Comparison of ENCODE assay signal across 9 cellular contexts in genomic region chr7:65269150-65269856, GRCh38.
DNase-seq lines count a peak whose midpoint lies in the region; ATAC-seq, FAIRE-seq and TF ChIP-seq lines count a peak whose summit lies in the region.
"Had no signal": no experiment of that assay in that cellular context is flagged by ENCODE, and none has a peak within 500 bp of the region (broad histone marks: within the 10 kb centered on the region; RNA-seq: fewer than 3 reads in every experiment).

No MANE protein-coding gene starts in this region.

- no peak for TF ChIP-seq RAD21 in liver (IDR thresholded peaks at IDR 0.05)

- H3K9me3 Mint-ChIP-seq in stimulated activated effector memory CD8-positive, alpha-beta T cell treated with anti-CD3 and anti-CD28 coated beads, Interleukin-12 subunit alpha, Interleukin-12 subunit beta, amount 100 ng/mL, for 72 hours = peaks cover 2% of the 10 kb centered on the region

- no peaks in the 10 kb centered on the region for H3K36me3 Mint-ChIP-seq in stimulated activated effector memory CD8-positive, alpha-beta T cell treated with anti-CD3 and anti-CD28 coated beads, Interleukin-12 subunit alpha, Interleukin-12 subunit beta, amount 100 ng/mL, for 72 hours

- peak overlapping the region; percentile 78 for H3K4me3 Mint-ChIP-seq in stimulated activated effector memory CD8-positive, alpha-beta T cell treated with anti-CD3 and anti-CD28 coated beads, Interleukin-12 subunit alpha, Interleukin-12 subunit beta, amount 100 ng/mL, for 72 hours

- peak overlapping the region; percentile 66 for H3K9ac ChIP-seq in ES-I3 (ENCODE audit: low read depth, low read length)
- no peak overlapping the region for H3K9ac ChIP-seq in liver (ENCODE audit: low read depth in 1 of 2, low read length in 2 of 2)

- peak overlapping the region; percentile 37 for H3K4me3 ChIP-seq in bronchial epithelial cell (ENCODE audit: low read depth, low read length)
- H3K4me3 ChIP-seq in liver (ENCODE audit: low read depth in 1 of 3, low read length in 3 of 3) = peak overlapping the region in 2 of 3 donors; percentile 32 to 35

- FAIRE-seq in bronchial epithelial cell (lab: Jason Lieb, UNC) = no peak
- FAIRE-seq: endometrium had no signal

- WGBS in liver = 8% methylated on average over 37 of the region's 37 CpGs

- H3K36me3 ChIP-seq in ES-I3 (ENCODE audit: insufficient read depth, low read length) (no peaks in the 10 kb centered on the region), bronchial epithelial cell (ENCODE audit: control insufficient read depth, insufficient read depth, low read length) (no peaks in the 10 kb centered on the region), liver (ENCODE audit: control insufficient read depth in 4 of 4, insufficient read depth in 3 of 4, low read depth in 1 of 4, low read length in 3 of 4) (no peaks in the 10 kb centered on the region)

- no peak overlapping the region for H3K27ac ChIP-seq in liver (ENCODE audit: low read depth in 1 of 2, low read length in 2 of 2)

- DNase-seq in KBM-7 (peak; percentile 96), bronchial epithelial cell (ENCODE audit: low read depth) (peak; percentile 67)
- DNase-seq in stimulated activated effector memory CD8-positive, alpha-beta T cell treated with anti-CD3 and anti-CD28 coated beads, Interleukin-12 subunit alpha, Interleukin-12 subunit beta, amount 100 ng/mL, for 72 hours (ENCODE audit: low spot score in 2 of 2) = peak; percentile 14 to 76
- DNase-seq in activated CD4-positive, CD25-positive, alpha-beta regulatory T cell (lab: John Stamatoyannopoulos, UW) = no peak

- H3K27me3 ChIP-seq in bronchial epithelial cell (ENCODE audit: control insufficient read depth, insufficient read depth, low read length) (no peaks in the 10 kb centered on the region), liver (ENCODE audit: control insufficient read depth in 4 of 4, insufficient read depth in 4 of 4, low read length in 3 of 4) (peaks cover 0 to 5% (median 2%) of the 10 kb centered on the region in 4 donors)

- H3K27ac Mint-ChIP-seq in stimulated activated effector memory CD8-positive, alpha-beta T cell treated with anti-CD3 and anti-CD28 coated beads, Interleukin-12 subunit alpha, Interleukin-12 subunit beta, amount 100 ng/mL, for 72 hours = no peak overlapping the region

- H3K4me1 Mint-ChIP-seq in stimulated activated effector memory CD8-positive, alpha-beta T cell treated with anti-CD3 and anti-CD28 coated beads, Interleukin-12 subunit alpha, Interleukin-12 subunit beta, amount 100 ng/mL, for 72 hours = peaks cover 6% of the 10 kb centered on the region

- ATAC-seq in GM21529 (IDR thresholded peaks at IDR 0.05; ENCODE audit: unreplicated experiment) = peak; percentile 96
- ATAC-seq in stimulated activated effector memory CD8-positive, alpha-beta T cell treated with anti-CD3 and anti-CD28 coated beads, Interleukin-12 subunit alpha, Interleukin-12 subunit beta, amount 100 ng/mL, for 72 hours = peak; percentile 94

- peaks cover 4% of the 10 kb centered on the region; the same call in 1 of the 2 replicates for H3K4me1 ChIP-seq in ES-I3 (ENCODE audit: insufficient read depth, low read length)
- H3K4me1 ChIP-seq in liver (ENCODE audit: control insufficient read depth in 4 of 4, insufficient read depth in 4 of 4, low read length in 3 of 4) = peaks cover 0 to 8% (median 3%) of the 10 kb centered on the region in 4 donors

- TF ChIP-seq CTCF in bronchial epithelial cell (IDR thresholded peaks at IDR 0.05; ENCODE audit: insufficient read depth, low read length, severe bottlenecking) (no peak), liver (IDR thresholded peaks at IDR 0.05; ENCODE audit: low read depth, low read length, missing input control) (no peak)

- in situ Hi-C loops in KBM-7 (cut with MboI; ENCODE audit: low pct_unique_long_range_greater_than_20kb, low sequenced_read_pairs) = no loop called here

- H3K9me3 ChIP-seq in ES-I3 (ENCODE audit: control insufficient read depth, insufficient read depth, low read length) = no peaks in the 10 kb centered on the region
- peaks cover 0 to under 1% (median under 1%) of the 10 kb centered on the region in 4 donors for H3K9me3 ChIP-seq in liver (ENCODE audit: control insufficient read depth in 4 of 4, low read length in 3 of 4)

- TF ChIP-seq POLR2A in Raji (IDR thresholded peaks at IDR 0.05; ENCODE audit: insufficient read depth, low read depth, low read length) = peak; percentile 85

TF ChIP-seq in liver, 16 proteins besides CTCF, POLR2A, EP300 and RAD21:
- TF ChIP-seq ATF3 (IDR thresholded peaks at IDR 0.05) (no peak), HNF4A (conservative IDR thresholded peaks at IDR 0.05) (peak; percentile 21 to 33)

Comparison
In these comparisons a context has a peak if more than half of its experiments do, and no peak if none do; other contexts are left out.
1. DNase-seq: peak in KBM-7 (single experiment), bronchial epithelial cell (single experiment) and stimulated activated effector memory CD8-positive, alpha-beta T cell treated with anti-CD3 and anti-CD28 coated beads, Interleukin-12 subunit alpha, Interleukin-12 subunit beta, amount 100 ng/mL, for 72 hours (2 of 2); none in activated CD4-positive, CD25-positive, alpha-beta regulatory T cell (0 of 4).